18 cellular contexts compared by ENCODE assay signal in the genomic region with DNA sequence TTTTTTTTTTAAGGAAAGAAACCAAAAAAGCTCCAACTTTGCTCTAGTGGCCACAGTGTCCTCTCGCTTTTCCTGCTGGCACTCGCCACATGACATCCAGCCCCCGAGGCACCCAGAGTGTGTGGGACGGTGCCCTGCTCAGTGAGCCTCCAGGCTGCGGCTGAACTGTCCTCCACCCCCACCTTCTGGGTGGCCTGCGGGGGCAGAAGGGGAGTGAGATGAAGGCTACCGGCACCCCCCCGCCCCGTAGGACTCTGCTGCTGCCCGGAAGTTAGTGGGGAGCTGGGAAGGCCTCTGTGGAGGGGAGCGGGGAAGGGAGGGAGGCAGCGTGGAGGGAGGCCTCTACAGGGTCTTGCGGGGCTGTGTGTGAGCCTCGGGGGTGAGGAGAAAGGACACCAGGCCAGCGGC.
DNase-seq lines count a peak whose midpoint lies in the region; ATAC-seq and TF ChIP-seq lines count a peak whose summit lies in the region.
"Had no signal": no experiment of that assay in that cellular context is flagged by ENCODE, and none has a peak within 500 bp of the region (broad histone marks: within the 10 kb centered on the region; RNA-seq: fewer than 3 reads in every experiment).

No MANE protein-coding gene starts in this region.

- H3K4me1 Mint-ChIP-seq in activated T-cell treated with anti-CD3 and anti-CD28 coated beads, Interleukin-2, amount 50 U/mL, for 4 hours (ENCODE audit: low read depth) = no peaks in the 10 kb centered on the region

- intact Hi-C loops in dorsolateral prefrontal cortex (cut with DNase I) = no loop called here
- intact Hi-C loops in sciatic nerve (cut with DNase I) = no loop called here

- H3K9me3 Mint-ChIP-seq in activated T-cell treated with anti-CD3 and anti-CD28 coated beads, Interleukin-2, amount 50 U/mL, for 4 hours = no peaks in the 10 kb centered on the region
- H3K9me3 Mint-ChIP-seq: activated naive CD4-positive, alpha-beta T cell treated with anti-CD3 and anti-CD28 coated beads, Interleukin-2, amount 50 U/mL, for 24 hours had no signal

- H3K27ac ChIP-seq in HUES64 (ENCODE audit: low read depth, low read length) = 0 out of 2 replicates have a peak overlapping the region, but pooled peaks have one; percentile 24
- peak overlapping the region in 39 of 59 donors; percentile 32 to 88 (median 72) for H3K27ac ChIP-seq in dorsolateral prefrontal cortex
- H3K27ac ChIP-seq: GM23248, KMS-11, pancreas had no signal

- DNase-seq in dorsolateral prefrontal cortex = no peak
- DNase-seq in left kidney (ENCODE audit: low read depth, low spot score) = peak; percentile 72
- DNase-seq in sciatic nerve (ENCODE audit: low spot score) = no peak
- no peak for DNase-seq in NCI-H2227 treated with DMSO at 0.1 percent for 48 hours (lab: John Stamatoyannopoulos, UW)
- no peak for DNase-seq in NOMO-1 treated with DMSO at 0.1 percent for 48 hours (lab: John Stamatoyannopoulos, UW; ENCODE audit: unreplicated experiment)
- DNase-seq in activated T-cell treated with anti-CD3 and anti-CD28 coated beads, Interleukin-2, amount 50 U/mL, for 4 hours = no peak
- DNase-seq: activated CD4-positive, alpha-beta T cell treated with anti-CD3 and anti-CD28 coated beads for 48 hours; AML-193; dermis blood vessel endothelial cell; mucosa of descending colon; NCI-H1048; pancreas had no signal

- TF ChIP-seq CTCF in dorsolateral prefrontal cortex (IDR thresholded peaks at IDR 0.05 in 54 of 56, conservative IDR thresholded peaks at IDR 0.05 in 2 of 56; ENCODE audit: low read depth in 1 of 56, partially characterized antibody in 56 of 56) = no peak

- H3K9me3 ChIP-seq in HUES64 (ENCODE audit: insufficient read depth, low read depth, low read length) = no peaks in the 10 kb centered on the region
- H3K9me3 ChIP-seq: mucosa of descending colon, pancreas had no signal

- H3K36me3 Mint-ChIP-seq in activated T-cell treated with anti-CD3 and anti-CD28 coated beads, Interleukin-2, amount 50 U/mL, for 4 hours (ENCODE audit: insufficient read depth) = no peaks in the 10 kb centered on the region
- H3K36me3 Mint-ChIP-seq: activated naive CD4-positive, alpha-beta T cell treated with anti-CD3 and anti-CD28 coated beads, Interleukin-2, amount 50 U/mL, for 24 hours had no signal

- H3K27me3 ChIP-seq in HUES64 (ENCODE audit: insufficient read depth, low read length) (peaks cover 14% of the 10 kb centered on the region), dorsolateral prefrontal cortex (peaks cover 0 to 12% (median 0%) of the 10 kb centered on the region in 45 donors)
- H3K27me3 ChIP-seq: pancreas had no signal

- H3K4me3 ChIP-seq in HUES64 (ENCODE audit: low read length) (peak overlapping the region; percentile 69), dorsolateral prefrontal cortex (peak overlapping the region in 58 of 59 donors; percentile 44 to 80 (median 64))
- H3K4me3 ChIP-seq: mucosa of descending colon, pancreas had no signal

- 28% methylated on average over 15 of the region's 15 CpGs for WGBS in HUES64

- H3K4me1 ChIP-seq in HUES64 (ENCODE audit: insufficient read depth, low read length) = peaks cover 16% of the 10 kb centered on the region
- H3K4me1 ChIP-seq: pancreas had no signal

- H3K9ac ChIP-seq in HUES64 (ENCODE audit: low read depth, low read length) = peak overlapping the region; percentile 34
- H3K9ac ChIP-seq: KMS-11 had no signal

- peak; percentile 48 for ATAC-seq in sciatic nerve
- ATAC-seq in HG02759 (IDR thresholded peaks at IDR 0.05; ENCODE audit: unreplicated experiment) = no peak
- ATAC-seq in activated T-cell treated with anti-CD3 and anti-CD28 coated beads, Interleukin-2, amount 50 U/mL, for 4 hours = no peak
- ATAC-seq: esophagus mucosa, mucosa of descending colon, pancreas had no signal

- H3K36me3 ChIP-seq in HUES64 (ENCODE audit: insufficient read depth, low read length) = no peaks in the 10 kb centered on the region
- H3K36me3 ChIP-seq: pancreas had no signal

- peaks cover 61% of the 10 kb centered on the region for H3K27me3 Mint-ChIP-seq in activated T-cell treated with anti-CD3 and anti-CD28 coated beads, Interleukin-2, amount 50 U/mL, for 4 hours (ENCODE audit: low read depth)

- no peak overlapping the region for H3K4me3 Mint-ChIP-seq in activated T-cell treated with anti-CD3 and anti-CD28 coated beads, Interleukin-2, amount 50 U/mL, for 4 hours
- H3K4me3 Mint-ChIP-seq: activated naive CD4-positive, alpha-beta T cell treated with anti-CD3 and anti-CD28 coated beads, Interleukin-2, amount 50 U/mL, for 24 hours had no signal
